Comparison of ENCODE assay signal across 26 cellular contexts in the genomic region with DNA sequence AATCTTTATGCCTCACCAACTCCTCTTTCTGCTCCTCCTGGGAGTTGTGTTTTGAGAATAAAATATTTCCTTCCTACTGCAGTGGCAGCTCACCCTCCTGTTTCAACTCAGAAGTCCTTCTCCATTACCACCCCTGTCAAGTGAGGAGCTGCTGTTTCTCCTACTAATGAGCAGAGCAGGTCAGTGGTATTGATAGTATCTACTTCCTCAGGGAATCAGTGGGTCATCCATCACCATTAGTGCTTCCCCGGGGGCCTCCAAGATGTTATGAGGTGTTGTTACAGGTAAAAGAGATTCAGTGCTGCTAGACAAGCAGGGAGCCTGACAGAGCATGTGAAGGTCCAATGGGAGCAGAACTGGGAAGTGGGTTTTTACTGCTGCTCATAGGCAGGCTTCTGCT.
"Had no signal": no experiment of that assay in that cellular context is flagged by ENCODE, and none has a peak within 500 bp of the region (broad histone marks: within the 10 kb centered on the region; RNA-seq: fewer than 3 reads in every experiment).

No MANE protein-coding gene starts in this region.

- H3K27ac ChIP-seq: left ventricle myocardium inferior, ovary, right atrium auricular region, right lobe of liver, suprapubic skin, thoracic aorta, tibial artery, vagina had no signal

- DNase-seq: hippocampal formation; kidney; left colon; left ventricle myocardium inferior; mesendoderm; naive B cell; natural killer cell; ovary; right lobe of liver; stimulated activated CD4-positive, alpha-beta T cell treated with anti-CD3 and anti-CD28 coated beads, Interleukin-1b, Interleukin-23, amount 100 ng/mL, for 48 hours; stimulated activated CD4-positive, alpha-beta T cell treated with anti-CD3 and anti-CD28 coated beads, Interleukin-2, amount 100 ng/mL, for 48 hours; stimulated activated CD4-positive, alpha-beta T cell treated with anti-CD3 and anti-CD28 coated beads, Interleukin-4, amount 100 ng/mL, for 4 hours; stimulated activated CD8-positive, alpha-beta memory T cell treated with anti-CD3 and anti-CD28 coated beads, Interleukin-4, amount 100 ng/mL, for 48 hours; stimulated activated naive CD8-positive, alpha-beta T cell treated with anti-CD3 and anti-CD28 coated beads, Interleukin-15, Interleukin-2, amounts not matched to agents 100 U/mL and 50 U/mL, for 24 hours; tibial artery had no signal

- H3K4me1 Mint-ChIP-seq: naive B cell; natural killer cell; neural crest cell; stimulated activated memory B cell treated with anti-CD40 and anti-IgM and Interleukin-4, amounts not matched to agents 10 μg/mL and 1 μg/mL and 100 μg/mL, for 72 hours had no signal

- H3K36me3 Mint-ChIP-seq: mesothelial cell of epicardium; naive B cell; natural killer cell; stimulated activated memory B cell treated with anti-CD40 and anti-IgM and Interleukin-4, amounts not matched to agents 10 μg/mL and 1 μg/mL and 100 μg/mL, for 72 hours; type B pancreatic cell had no signal

- H3K9me3 Mint-ChIP-seq: mesothelial cell of epicardium; naive B cell; stimulated activated memory B cell treated with anti-CD40 and anti-IgM and Interleukin-4, amounts not matched to agents 10 μg/mL and 1 μg/mL and 100 μg/mL, for 72 hours; type B pancreatic cell had no signal

- H3K9me3 ChIP-seq: left ventricle myocardium inferior, ovary, right atrium auricular region, right lobe of liver, suprapubic skin, thoracic aorta, tibial artery, vagina had no signal

- H3K27me3 Mint-ChIP-seq: naive B cell; progenitor cell of endocrine pancreas; stimulated activated memory B cell treated with anti-CD40 and anti-IgM and Interleukin-4, amounts not matched to agents 10 μg/mL and 1 μg/mL and 100 μg/mL, for 72 hours had no signal

- H3K27ac Mint-ChIP-seq: mesothelial cell of epicardium; naive B cell; natural killer cell; progenitor cell of endocrine pancreas; stimulated activated memory B cell treated with anti-CD40 and anti-IgM and Interleukin-4, amounts not matched to agents 10 μg/mL and 1 μg/mL and 100 μg/mL, for 72 hours; type B pancreatic cell had no signal

- H3K4me3 ChIP-seq: left ventricle myocardium inferior, lung, ovary, right atrium auricular region, right lobe of liver, smooth muscle cell, suprapubic skin, thoracic aorta, tibial artery, vagina had no signal

- H3K4me1 ChIP-seq: left ventricle myocardium inferior, right atrium auricular region, suprapubic skin, tibial artery, vagina had no signal

- H3K4me3 Mint-ChIP-seq: mesothelial cell of epicardium; naive B cell; natural killer cell; neural crest cell; stimulated activated memory B cell treated with anti-CD40 and anti-IgM and Interleukin-4, amounts not matched to agents 10 μg/mL and 1 μg/mL and 100 μg/mL, for 72 hours; type B pancreatic cell had no signal

- ATAC-seq: left colon; natural killer cell; stimulated activated memory B cell treated with anti-CD40 and anti-IgM and Interleukin-4, amounts not matched to agents 10 μg/mL and 1 μg/mL and 100 μg/mL, for 72 hours; stimulated activated naive CD8-positive, alpha-beta T cell treated with anti-CD3 and anti-CD28 coated beads, Interleukin-15, Interleukin-2, amounts not matched to agents 100 U/mL and 50 U/mL, for 24 hours had no signal

- H3K4me2 ChIP-seq: smooth muscle cell had no signal

- H3K27me3 ChIP-seq: ovary, right atrium auricular region, right lobe of liver, suprapubic skin, tibial artery, vagina had no signal

- H3K36me3 ChIP-seq: left ventricle myocardium inferior, ovary, right atrium auricular region, right lobe of liver, suprapubic skin, thoracic aorta, tibial artery, vagina had no signal
